In the genomic region with DNA sequence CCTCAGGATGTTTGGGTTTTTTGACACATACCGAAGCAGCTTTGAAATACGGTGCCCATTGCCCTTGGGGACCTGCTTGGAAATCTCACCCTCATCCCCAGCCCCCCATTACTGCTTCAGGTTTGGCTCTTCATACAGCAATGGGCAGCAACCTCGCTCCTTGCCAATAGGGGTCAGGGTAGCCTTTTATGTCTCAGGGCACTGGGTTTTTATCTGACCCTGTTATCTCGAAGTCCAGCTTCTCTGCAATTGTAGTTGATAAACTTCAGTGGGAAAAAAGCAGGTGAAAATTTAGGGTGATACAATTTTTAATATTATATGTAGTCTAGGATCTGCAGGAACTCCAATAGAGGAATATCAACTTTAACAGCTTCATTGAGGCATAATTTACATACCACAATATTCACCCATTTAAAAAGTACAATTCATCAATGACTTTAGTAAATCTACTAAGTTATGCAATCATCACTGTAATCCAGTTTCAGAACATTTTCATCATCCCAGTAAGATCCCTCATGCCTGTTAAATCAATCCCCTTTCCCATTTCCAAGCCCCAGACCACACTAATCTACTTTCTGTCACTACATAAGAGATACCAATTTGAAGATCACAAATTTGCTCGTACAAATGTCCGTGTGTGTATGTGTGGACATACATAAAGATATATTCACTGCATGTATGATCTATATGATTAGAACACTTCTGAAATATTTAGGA, we compare ENCODE assay signal across 8 cellular contexts.
DNase-seq lines count a peak whose midpoint lies in the region; ATAC-seq and TF ChIP-seq lines count a peak whose summit lies in the region.

No MANE protein-coding gene starts in this region.

- H3K4me3 Mint-ChIP-seq in brain (no peak overlapping the region), nephron progenitor cell (no peak overlapping the region)

- H3K27me3 Mint-ChIP-seq in brain (peaks cover 4% of the 10 kb centered on the region), nephron progenitor cell (ENCODE audit: low read depth, poor library complexity) (peaks cover 23% of the 10 kb centered on the region)

- ATAC-seq in GM21619 (IDR thresholded peaks at IDR 0.05; ENCODE audit: unreplicated experiment) (no peak), HG03520 (IDR thresholded peaks at IDR 0.05; ENCODE audit: unreplicated experiment) (no peak), HG02759 (IDR thresholded peaks at IDR 0.05; ENCODE audit: unreplicated experiment) (no peak)

- H3K9me3 Mint-ChIP-seq in brain: peaks cover 0 to 4% (median 0%) of the 10 kb centered on the region in 5 experiments
- H3K9me3 Mint-ChIP-seq in nephron progenitor cell: no peaks in the 10 kb centered on the region

- TF ChIP-seq CTCF in brain (conservative IDR thresholded peaks at IDR 0.05): peak; percentile 55 to 72
- peak; percentile 69 for TF ChIP-seq CTCF in nephron progenitor cell (IDR thresholded peaks at IDR 0.05)

- H3K36me3 Mint-ChIP-seq in brain (no peaks in the 10 kb centered on the region), nephron progenitor cell (ENCODE audit: low read depth) (no peaks in the 10 kb centered on the region)

- H3K4me1 Mint-ChIP-seq in brain (peaks cover 73% of the 10 kb centered on the region), nephron progenitor cell (peaks cover 29% of the 10 kb centered on the region)

- DNase-seq in SIG-M5 treated with dmso at 0.1 percent for 504 hours (lab: John Stamatoyannopoulos, UW; ENCODE audit: unreplicated experiment): peak; percentile 2
- DNase-seq in SIG-M5 (lab: John Stamatoyannopoulos, UW): no peak
- DNase-seq in M059J (ENCODE audit: low read depth): peak; percentile 61
- DNase-seq in nephron progenitor cell: peak; percentile 41

- H3K27ac Mint-ChIP-seq in brain (peak overlapping the region in 2 of 5 experiments; percentile 1 to 96), nephron progenitor cell (no peak overlapping the region)
